19 cellular contexts compared by ENCODE assay signal in genomic region chr2:66236067-66236705, GRCh38.
"Had no signal": no experiment of that assay in that cellular context is flagged by ENCODE, and none has a peak within 500 bp of the region (broad histone marks: within the 10 kb centered on the region; RNA-seq: fewer than 3 reads in every experiment).

No MANE protein-coding gene starts in this region.

- H3K27ac ChIP-seq: brain microvascular endothelial cell, colonic mucosa, lower lobe of right lung, neutrophil, pancreas, tibial artery, uterus had no signal

- H3K4me3 ChIP-seq: colonic mucosa, lower lobe of right lung, pancreas, tibial artery, uterus had no signal

- H3K4me1 ChIP-seq: colonic mucosa, lower lobe of right lung, uterus had no signal

- DNase-seq: activated CD4-positive, alpha-beta T cell treated with anti-CD3 and anti-CD28 coated beads, Interleukin-2, amount 10 ng/mL, durations not matched to agents 7 days and 5 days; activated CD8-positive, alpha-beta T cell treated with anti-CD3 and anti-CD28 coated beads, Interleukin-2, amount 10 ng/mL, durations not matched to agents 7 days and 5 days; activated naive CD4-positive, alpha-beta T cell treated with anti-CD3 and anti-CD28 coated beads for 36 hours; activated naive CD8-positive, alpha-beta T cell treated with anti-CD3 and anti-CD28 coated beads, Interleukin-2, amount 50 U/mL, for 24 hours; activated T-cell treated with anti-CD3 and anti-CD28 coated beads, Interleukin-2, amount 50 U/mL, for 24 hours; anterior cingulate cortex; brain microvascular endothelial cell; colonic mucosa; immature natural killer cell; kidney glomerular epithelial cell; lower lobe of right lung; natural killer cell; pancreas; stimulated activated CD4-positive, alpha-beta T cell treated with anti-CD3 and anti-CD28 coated beads, Interleukin-2, amount 100 ng/mL, for 24 hours; stimulated activated naive CD4-positive, alpha-beta T cell treated with Interleukin-2 at 50 U/mL for 16 hours; T-cell; tibial artery; uterus had no signal

- ATAC-seq: activated CD8-positive, alpha-beta T cell treated with anti-CD3 and anti-CD28 coated beads, Interleukin-2, amount 10 ng/mL, durations not matched to agents 7 days and 5 days; activated naive CD8-positive, alpha-beta T cell treated with anti-CD3 and anti-CD28 coated beads, Interleukin-2, amount 50 U/mL, for 24 hours; lower lobe of right lung; natural killer cell; T-cell had no signal

- H3K36me3 ChIP-seq: brain microvascular endothelial cell, colonic mucosa, lower lobe of right lung, neutrophil, pancreas, tibial artery, uterus had no signal

- H3K27me3 ChIP-seq: brain microvascular endothelial cell, colonic mucosa, neutrophil, pancreas, tibial artery, uterus had no signal

- H3K9me3 ChIP-seq: colonic mucosa, lower lobe of right lung, neutrophil, pancreas, tibial artery, uterus had no signal
